12 cellular contexts compared by ENCODE assay signal in the genomic region with DNA sequence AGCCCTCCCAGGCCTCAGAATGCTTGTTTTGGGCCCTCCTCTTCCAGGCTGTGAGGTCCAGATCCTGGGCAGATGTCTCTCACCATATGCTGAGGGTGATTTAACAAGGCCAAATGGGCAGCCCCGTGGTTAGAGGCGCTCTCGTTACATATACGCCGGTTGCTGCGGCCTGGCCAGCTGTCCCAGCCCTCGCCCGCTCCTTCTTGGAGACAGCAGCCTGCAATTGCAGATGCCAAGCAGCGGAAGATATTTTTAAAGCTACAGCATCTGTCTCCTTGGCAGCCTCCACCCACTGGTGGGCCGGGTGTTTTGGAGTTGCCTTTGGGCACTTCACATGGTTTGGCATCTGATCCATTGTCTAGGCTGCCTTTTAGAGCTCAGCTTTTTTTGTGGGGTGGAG.
DNase-seq lines count a peak whose midpoint lies in the region; FAIRE-seq and TF ChIP-seq lines count a peak whose summit lies in the region.
"Had no signal": no experiment of that assay in that cellular context is flagged by ENCODE, and none has a peak within 500 bp of the region (broad histone marks: within the 10 kb centered on the region; RNA-seq: fewer than 3 reads in every experiment).

No MANE protein-coding gene starts in this region.

- H3K4me2 ChIP-seq in skeletal muscle satellite cell (ENCODE audit: low read length), result peak overlapping the region; percentile 62

- intact Hi-C loops in ascending aorta (cut with DNase I), result no loop called here
- intact Hi-C loops in esophagus squamous epithelium (cut with DNase I), result no loop called here

- no peaks in the 10 kb centered on the region for H3K36me3 ChIP-seq in ascending aorta
- no peaks in the 10 kb centered on the region for H3K36me3 ChIP-seq in skeletal muscle satellite cell (ENCODE audit: insufficient read depth, low read length)
- no peaks in the 10 kb centered on the region for H3K36me3 ChIP-seq in esophagus squamous epithelium

- peaks cover 11 to 23% of the 10 kb centered on the region in 2 donors for H3K4me1 ChIP-seq in ascending aorta
- peaks cover 26% of the 10 kb centered on the region for H3K4me1 ChIP-seq in skeletal muscle satellite cell (ENCODE audit: control insufficient read depth, insufficient read depth, low read length)
- H3K4me1 ChIP-seq in esophagus squamous epithelium, result peaks cover 0 to 17% (median 4%) of the 10 kb centered on the region in 3 donors

- H3K27ac ChIP-seq in ascending aorta, result peak overlapping the region; percentile 86 to 90
- peak overlapping the region in 1 of 4 donors; percentile 14 for H3K27ac ChIP-seq in esophagus squamous epithelium
- H3K27ac ChIP-seq: epithelial cell of prostate, VCaP had no signal

- no peaks in the 10 kb centered on the region for H3K27me3 ChIP-seq in ascending aorta
- no peaks in the 10 kb centered on the region for H3K27me3 ChIP-seq in skeletal muscle satellite cell (ENCODE audit: control insufficient read depth, insufficient read depth, low read length)
- H3K27me3 ChIP-seq in esophagus squamous epithelium, result no peaks in the 10 kb centered on the region

- 9 to 39% methylated on average over 3 to 7 of the region's 10 CpGs for WGBS in esophagus squamous epithelium, 2 donors

- peak overlapping the region in 1 of 2 donors; percentile 8 for H3K4me3 ChIP-seq in ascending aorta
- H3K4me3 ChIP-seq in skeletal muscle satellite cell (ENCODE audit: low read length), result no peak overlapping the region
- no peak overlapping the region for H3K4me3 ChIP-seq in esophagus squamous epithelium

- DNase-seq in GOT3 (lab: John Stamatoyannopoulos, UW) (peak; percentile 9), ascending aorta (ENCODE audit: low spot score in 2 of 2) (peak in 1 of 2 donors; percentile 78), hippocampal formation (lab: John Stamatoyannopoulos, UW) (peak; percentile 34 to 53), NCI-H510A treated with DMSO at 0.1 percent for 48 hours (lab: John Stamatoyannopoulos, UW) (no peak), HTR-8/SVneo (ENCODE audit: insufficient read length, low spot score) (no peak), esophagus squamous epithelium (lab: John Stamatoyannopoulos, UW) (no peak), ureter (ENCODE audit: low spot score) (no peak)
- DNase-seq: activated naive CD4-positive, alpha-beta T cell treated with anti-CD3 and anti-CD28 coated beads, Interleukin-2, amount 10 ng/mL, durations not matched to agents 7 days and 5 days; naive B cell had no signal

- TF ChIP-seq POLR2A in esophagus squamous epithelium (IDR thresholded peaks at IDR 0.05), result no peak

- H3K9me3 ChIP-seq in ascending aorta, result no peaks in the 10 kb centered on the region
- H3K9me3 ChIP-seq in skeletal muscle satellite cell (replicated peaks; ENCODE audit: low read length), result no peaks in the 10 kb centered on the region
- H3K9me3 ChIP-seq in esophagus squamous epithelium, result no peaks in the 10 kb centered on the region

- peak overlapping the region; percentile 67 for H3K9ac ChIP-seq in skeletal muscle satellite cell (ENCODE audit: low read depth, low read length)

- no peak for FAIRE-seq in HTR-8/SVneo (lab: Jason Lieb, UNC)

- TF ChIP-seq CTCF in ascending aorta (IDR thresholded peaks at IDR 0.05) (no peak), esophagus squamous epithelium (IDR thresholded peaks at IDR 0.05) (no peak)

Comparison
In these comparisons a context has a peak if more than half of its experiments do, and no peak if none do; other contexts are left out.
1. DNase-seq: peak in GOT3 (single experiment) and hippocampal formation (2 of 2); none in NCI-H510A treated with DMSO at 0.1 percent for 48 hours (single experiment), HTR-8/SVneo (single experiment), esophagus squamous epithelium (single experiment) and ureter (single experiment).